ENCODE assay signal across 26 cellular contexts in the genomic region with DNA sequence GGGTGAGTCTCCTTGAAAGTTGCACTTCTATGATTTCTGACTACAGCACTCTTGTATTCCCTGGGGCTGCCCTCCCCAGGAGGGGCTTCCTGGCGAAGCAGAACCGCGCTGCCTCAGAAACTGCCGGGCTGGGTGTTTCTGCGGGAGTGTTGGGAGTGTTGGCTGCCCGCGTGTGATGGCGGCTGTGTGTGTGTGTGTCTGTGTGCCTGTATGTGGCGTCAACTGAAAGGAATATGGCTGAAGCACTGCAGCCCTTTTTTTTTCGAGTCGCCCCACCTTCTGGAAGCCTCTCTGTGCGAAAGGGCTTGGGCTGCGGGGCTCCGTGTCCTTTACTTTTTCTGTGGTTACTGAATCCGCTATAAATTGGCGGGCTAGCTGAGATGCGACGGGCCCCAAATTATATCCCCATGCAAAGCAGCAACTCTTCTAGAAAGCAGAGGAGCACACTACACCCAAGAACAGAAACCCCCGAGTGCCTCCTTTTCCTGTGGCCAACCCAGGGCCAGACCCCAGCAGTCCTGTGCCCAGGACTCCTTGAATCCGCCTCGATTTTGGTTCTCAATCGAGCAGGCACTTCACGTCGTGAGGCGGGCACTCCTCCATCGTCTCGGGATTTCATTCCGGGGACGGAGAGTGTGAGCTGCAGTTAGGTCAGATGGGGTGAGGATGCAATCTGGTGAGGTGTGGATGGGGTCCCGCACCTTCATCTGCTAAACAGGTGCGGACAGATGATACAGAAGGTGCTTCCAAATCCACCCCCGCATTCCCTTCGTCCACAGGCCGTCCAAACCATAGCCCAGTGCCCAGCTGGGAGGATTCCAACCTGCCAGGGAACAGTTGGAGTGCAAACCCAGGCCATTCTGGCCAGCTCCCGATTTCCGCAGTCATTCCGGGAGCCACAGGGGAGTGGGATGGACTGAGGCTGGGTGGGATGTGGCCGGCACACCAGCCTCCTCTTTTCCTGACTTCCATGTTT. TPM values are rescaled to one million over a fixed set of nuclear protein-coding genes. Genes with fewer than 3 reads are reported as not detected.
A peak's percentile ranks its signal among the peaks of the same experiment; 100 is the strongest.
DNase-seq lines count a peak whose midpoint lies in the region; ATAC-seq, FAIRE-seq and TF ChIP-seq lines count a peak whose summit lies in the region.
"Had no signal": no experiment of that assay in that cellular context is flagged by ENCODE, and none has a peak within 500 bp of the region (broad histone marks: within the 10 kb centered on the region; RNA-seq: fewer than 3 reads in every experiment).

No MANE protein-coding gene starts in this region.

- no peaks in the 10 kb centered on the region for H3K9me3 ChIP-seq in SK-N-SH
- no peaks in the 10 kb centered on the region for H3K9me3 ChIP-seq in colonic mucosa
- no peaks in the 10 kb centered on the region for H3K9me3 ChIP-seq in GM23248 (ENCODE audit: low read depth)
- H3K9me3 ChIP-seq: uterus had no signal

- H4K20me1 ChIP-seq in SK-N-SH (ENCODE audit: insufficient read depth) (no peaks in the 10 kb centered on the region), GM23248 (ENCODE audit: insufficient read depth) (no peaks in the 10 kb centered on the region)

- no peak for TF ChIP-seq CTCF in SK-N-SH (IDR thresholded peaks at IDR 0.05)
- TF ChIP-seq CTCF in D721Med (IDR thresholded peaks at IDR 0.05; ENCODE audit: insufficient read depth, missing control alignments) = no peak
- no peak for TF ChIP-seq CTCF in colonic mucosa (IDR thresholded peaks at IDR 0.05)

- no peak for TF ChIP-seq RAD21 in SK-N-SH (IDR thresholded peaks at IDR 0.05; ENCODE audit: low read length)

- no peaks in the 10 kb centered on the region for H3K9me2 ChIP-seq in SK-N-SH
- H3K9me2 ChIP-seq in GM23248 (ENCODE audit: insufficient read depth) = no peaks in the 10 kb centered on the region

- H3K36me3 ChIP-seq in SK-N-SH (replicated peaks in 1 of 2; ENCODE audit: control insufficient read depth in 1 of 2, insufficient read depth in 2 of 2, low read length in 1 of 2) (no peaks in the 10 kb centered on the region), colonic mucosa (no peaks in the 10 kb centered on the region), GM23248 (ENCODE audit: low read depth) (no peaks in the 10 kb centered on the region)
- H3K36me3 ChIP-seq: SJSA1, spleen, uterus had no signal

- TF ChIP-seq EP300 in SK-N-SH (IDR thresholded peaks at IDR 0.05; ENCODE audit: borderline replicate concordance in 1 of 2, low read depth in 1 of 2, low read length in 1 of 2) = no peak

- in situ Hi-C loops in GM23248 (cut with MboI) = no loop called here

- H3F3A ChIP-seq in SK-N-SH (replicated peaks; ENCODE audit: insufficient read depth) = no peaks in the 10 kb centered on the region
- no peaks in the 10 kb centered on the region for H3F3A ChIP-seq in GM23248 (ENCODE audit: insufficient read depth)

- FAIRE-seq in D721Med (lab: Jason Lieb, UNC) = no peak
- FAIRE-seq: keratinocyte, RCC 7860 had no signal

- H3K9ac ChIP-seq in SK-N-SH = no peak overlapping the region
- no peak overlapping the region for H3K9ac ChIP-seq in colonic mucosa (ENCODE audit: low read depth in 2 of 2, low read length in 2 of 2)
- H3K9ac ChIP-seq in GM23248 = no peak overlapping the region

- POLR2A ChIA-PET in SK-N-SH (lab: Yijun Ruan, JAX) = no interaction called here

- H3K4me2 ChIP-seq in SK-N-SH (no peak overlapping the region), GM23248 (ENCODE audit: unreplicated experiment) (no peak overlapping the region)

- no peak for ATAC-seq in SK-N-SH treated with all-trans-retinoic acid at 6 μM for 48 hours
- ATAC-seq in HG03108 (IDR thresholded peaks at IDR 0.05; ENCODE audit: unreplicated experiment) = no peak
- ATAC-seq: right cardiac atrium; stimulated activated effector memory CD8-positive, alpha-beta T cell treated with anti-CD3 and anti-CD28 coated beads, Interleukin-12 subunit alpha, Interleukin-12 subunit beta, amount 100 ng/mL, for 72 hours had no signal

- H3K27ac ChIP-seq in SK-N-SH (ENCODE audit: low read depth in 2 of 2, low read length in 1 of 2) (no peak overlapping the region), colonic mucosa (no peak overlapping the region), GM23248 (no peak overlapping the region)
- H3K27ac ChIP-seq: 22Rv1, SJSA1, spleen, uterus had no signal

- H3K4me1 ChIP-seq in SK-N-SH (ENCODE audit: control insufficient read depth in 1 of 2, insufficient read depth in 2 of 2, low read depth in 1 of 2, low read length in 1 of 2) = peaks cover 0 to 6% of the 10 kb centered on the region in 2 experiments; a peak in 1 of 4 replicates
- H3K4me1 ChIP-seq in colonic mucosa = no peaks in the 10 kb centered on the region
- no peaks in the 10 kb centered on the region for H3K4me1 ChIP-seq in GM23248 (ENCODE audit: insufficient read depth)
- H3K4me1 ChIP-seq: SJSA1, uterus had no signal

- intact Hi-C loops in colonic mucosa (cut with DNase I) = no loop called here
- intact Hi-C loops in posterior vena cava (cut with DNase I) = no loop called here

- no peak overlapping the region for H2AFZ ChIP-seq in SK-N-SH (ENCODE audit: low read depth)
- H2AFZ ChIP-seq in GM23248 = no peak overlapping the region

- H3K4me3 ChIP-seq in SK-N-SH (ENCODE audit: low read depth in 2 of 2, low read length in 1 of 2) = no peak overlapping the region
- no peak overlapping the region for H3K4me3 ChIP-seq in colonic mucosa
- no peak overlapping the region for H3K4me3 ChIP-seq in GM23248
- H3K4me3 ChIP-seq: SJSA1, spleen, uterus had no signal

- DNase-seq in SK-N-SH (peak; percentile 14), D721Med (ENCODE audit: insufficient read length, low spot score) (peak; percentile 14), colonic mucosa (peak; percentile 15), posterior vena cava (ENCODE audit: low spot score) (peak; percentile 74), GM23248 (no peak), NCI-H146 treated with DMSO at 0.1 percent for 48 hours (lab: John Stamatoyannopoulos, UW; ENCODE audit: unreplicated experiment) (no peak)
- DNase-seq: activated CD4-positive, alpha-beta T cell treated with anti-CD3 and anti-CD28 coated beads for 1 hour; activated naive CD4-positive, alpha-beta T cell treated with anti-CD3 and anti-CD28 coated beads, Interleukin-2, amount 10 ng/mL, durations not matched to agents 7 days and 5 days; Calu3; EL; HCEC 1CT; midbrain; NCI-H2029 treated with DMSO at 0.1 percent for 48 hours; NCI-H345; spleen; stimulated activated CD4-positive, alpha-beta T cell treated with anti-CD3 and anti-CD28 coated beads, Interleukin-2, amount 100 ng/mL, for 48 hours; T-helper 1 cell; uterus had no signal

- CTCF ChIA-PET in SK-N-SH (lab: Yijun Ruan, JAX) = interaction anchor here (0.6 kb wide), 1 partner anchor 94 kb away, joined by 3 read pairs; no protein-coding TSS in a partner anchor

- H3K27me3 ChIP-seq in SK-N-SH (ENCODE audit: insufficient read depth) (peaks cover 8% of the 10 kb centered on the region; the same call in 1 of the 2 replicates), colonic mucosa (no peaks in the 10 kb centered on the region), GM23248 (replicated peaks; ENCODE audit: insufficient read depth) (no peaks in the 10 kb centered on the region)
- H3K27me3 ChIP-seq: SJSA1 had no signal

- no peaks in the 10 kb centered on the region for H3K79me2 ChIP-seq in SK-N-SH (ENCODE audit: insufficient read depth)
- H3K79me2 ChIP-seq in GM23248 (ENCODE audit: insufficient read depth) = no peaks in the 10 kb centered on the region

- 77% methylated on average over 38 of the region's 38 CpGs for WGBS in SK-N-SH (ENCODE audit: low lambda C conversion rate)
- WGBS in GM23248 (ENCODE audit: low coverage in 1 of 2, low lambda C conversion rate in 2 of 2, missing lambda C conversion rate in 2 of 2), 2 experiments = 94 to 95% methylated on average over 38 of the region's 38 CpGs

TF ChIP-seq in SK-N-SH, 30 proteins besides CTCF, POLR2A, EP300 and RAD21 (continues in another document):
- TF ChIP-seq TCF12 (IDR thresholded peaks at IDR 0.05) = no peak
- TF ChIP-seq FOXJ3 (CRISPR knock-in tag; IDR thresholded peaks at IDR 0.05) = no peak
- TF ChIP-seq, protein P1, sequence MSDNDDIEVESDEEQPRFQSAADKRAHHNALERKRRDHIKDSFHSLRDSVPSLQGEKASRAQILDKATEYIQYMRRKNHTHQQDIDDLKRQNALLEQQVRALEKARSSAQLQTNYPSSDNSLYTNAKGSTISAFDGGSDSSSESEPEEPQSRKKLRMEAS (IDR thresholded peaks at IDR 0.05; ENCODE audit: low read depth) = no peak
- TF ChIP-seq SMC3 (IDR thresholded peaks at IDR 0.05; ENCODE audit: low read depth, low read length) = no peak
- TF ChIP-seq TEAD4 (IDR thresholded peaks at IDR 0.05; ENCODE audit: borderline replicate concordance, insufficient read depth) = no peak

TF ChIP-seq in SK-N-SH treated with all-trans-retinoic acid at 6 μM for 48 hours, 23 proteins besides CTCF, POLR2A, EP300 and RAD21:
- TF ChIP-seq CSDC2 (CRISPR knock-in tag; IDR thresholded peaks at IDR 0.05) = no peak
- TF ChIP-seq ISL1 (CRISPR knock-in tag; IDR thresholded peaks at IDR 0.05) = no peak

RNA-seq across cellular contexts. Expression of a gene that starts 22.5 kb away (rescaled TPM):
- polyA plus RNA-seq in SK-N-SH (2012; rRNA removed) (2.3 and 3.0 TPM in 2 replicates), GM23248 (2016; fragmentation: Nextera tagmentation; extraction: Ambion mirVana) (2.1 and 4.1 TPM in 2 replicates)
- polyA plus RNA-seq in SK-N-SH (2012; cell fraction: cytosol; rRNA removed) = 2.8 and 3.1 TPM in 2 replicates
- polyA plus RNA-seq in SK-N-SH (2012; cell fraction: nucleus; rRNA removed) = 1.1 and 2.0 TPM in 2 replicates
- total RNA-seq in colonic mucosa (1 to 10 TPM; 5.0 to 7.1 TPM), posterior vena cava (1 to 10 TPM; 4.5 to 8.0 TPM)
- total RNA-seq in GM23248 (2014; rRNA removed; shearing (Covaris generic)) = 4.8 and 8.3 TPM in 2 replicates

Comparison
In these comparisons a context has a peak if more than half of its experiments do, and no peak if none do; other contexts are left out.
1. DNase-seq: peak in SK-N-SH (single experiment), D721Med (single experiment), colonic mucosa (single experiment) and posterior vena cava (single experiment); none in GM23248 (single experiment) and NCI-H146 treated with DMSO at 0.1 percent for 48 hours (single experiment).